In the genomic region with DNA sequence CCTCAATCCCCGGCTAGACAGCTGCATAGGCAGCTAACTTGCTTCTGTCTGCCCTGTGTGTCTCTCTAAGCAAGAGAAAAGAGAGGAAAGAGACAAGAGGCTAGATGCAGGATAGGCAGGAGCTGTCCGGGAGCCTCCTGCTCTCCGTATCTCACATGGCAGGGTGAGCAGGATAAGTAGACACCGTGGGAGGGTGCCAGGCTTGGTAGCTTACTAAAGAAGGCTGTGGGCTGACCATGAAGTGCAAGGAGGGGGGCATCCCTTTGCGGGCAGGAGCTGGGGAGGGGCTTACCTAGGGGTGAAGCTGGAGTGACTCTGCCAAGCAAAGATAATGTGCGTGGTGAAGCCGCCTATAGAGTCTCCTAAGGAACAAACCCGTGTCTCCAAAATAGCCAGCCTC, we compare ENCODE assay signal across 22 cellular contexts. TPM values are rescaled to one million over a fixed set of nuclear protein-coding genes. Genes with fewer than 3 reads are reported as not detected.
DNase-seq lines count a peak whose midpoint lies in the region; ATAC-seq lines count a peak whose summit lies in the region.
"Had no signal": no experiment of that assay in that cellular context is flagged by ENCODE, and none has a peak within 500 bp of the region (broad histone marks: within the 10 kb centered on the region; RNA-seq: fewer than 3 reads in every experiment).

No MANE protein-coding gene starts in this region.

- peaks cover 4% of the 10 kb centered on the region for H3K4me1 Mint-ChIP-seq in activated CD4-positive, alpha-beta T cell treated with anti-CD3 and anti-CD28 coated beads for 36 hours

- H3K27ac ChIP-seq in angular gyrus (ENCODE audit: low read depth, low read length) = peak overlapping the region; percentile 45
- H3K27ac ChIP-seq: 22Rv1, KMS-11, PC-9 had no signal

- intact Hi-C loops in left ventricle myocardium superior (cut with micrococcal nuclease) = no loop called here
- intact Hi-C loops in activated CD4-positive, alpha-beta T cell treated with anti-CD3 and anti-CD28 coated beads for 36 hours (cut with DNase I, micrococcal nuclease) = loop anchor here in 1 of 2 experiments (10.0 kb wide), 1 partner anchor 413 kb away; no protein-coding TSS in a partner anchor

- POLR2A ChIA-PET in activated CD4-positive, alpha-beta T cell treated with anti-CD3 and anti-CD28 coated beads for 36 hours (lab: Charles Lee) = interaction anchor here (0.5 kb wide), 1 partner anchor 268 kb away, joined by 3 read pairs; no protein-coding TSS in a partner anchor

- H3K9me3 Mint-ChIP-seq in activated CD4-positive, alpha-beta T cell treated with anti-CD3 and anti-CD28 coated beads for 36 hours (ENCODE audit: low read depth) = no peaks in the 10 kb centered on the region

- CTCF ChIA-PET in activated CD4-positive, alpha-beta T cell treated with anti-CD3 and anti-CD28 coated beads for 36 hours (lab: Charles Lee) = interaction anchor here (0.6 to 2.7 kb wide), 6 partner anchors 8 to 345 kb away, joined by 3 to 14 read pairs (median 4); no protein-coding TSS in a partner anchor

- no peaks in the 10 kb centered on the region for H3K27me3 Mint-ChIP-seq in activated CD4-positive, alpha-beta T cell treated with anti-CD3 and anti-CD28 coated beads for 36 hours

- H3K4me3 Mint-ChIP-seq in activated CD4-positive, alpha-beta T cell treated with anti-CD3 and anti-CD28 coated beads for 36 hours = no peak overlapping the region
- H3K4me3 Mint-ChIP-seq: CD14-positive monocyte had no signal

- H3K27ac Mint-ChIP-seq in activated CD4-positive, alpha-beta T cell treated with anti-CD3 and anti-CD28 coated beads for 36 hours = no peak overlapping the region
- H3K27ac Mint-ChIP-seq: CD14-positive monocyte had no signal

- DNase-seq in NCI-H146 (lab: John Stamatoyannopoulos, UW) = peak; percentile 1
- no peak for DNase-seq in NCI-H146 treated with DMSO at 0.1 percent for 48 hours (lab: John Stamatoyannopoulos, UW; ENCODE audit: unreplicated experiment)
- DNase-seq in left ventricle myocardium superior = peak; percentile 41
- DNase-seq in superior temporal gyrus (ENCODE audit: extremely low spot score) = peak; percentile 11
- DNase-seq in NCI-H1092 (lab: John Stamatoyannopoulos, UW) = no peak
- DNase-seq in activated CD4-positive, alpha-beta T cell treated with anti-CD3 and anti-CD28 coated beads for 36 hours = no peak
- DNase-seq in stimulated activated CD4-positive, alpha-beta T cell treated with anti-CD3 and anti-CD28 coated beads, Interleukin-2, amount 100 ng/mL, for 24 hours = no peak
- DNase-seq: DMS79, GOT3, NCI-H1048, NCI-H1694, NCI-H226, NCI-H524, NCI-H82, PC-9 had no signal

- peak; percentile 45 for ATAC-seq in left ventricle myocardium superior
- ATAC-seq in activated CD4-positive, alpha-beta T cell treated with anti-CD3 and anti-CD28 coated beads for 36 hours = no peak

- no peaks in the 10 kb centered on the region for H3K36me3 Mint-ChIP-seq in activated CD4-positive, alpha-beta T cell treated with anti-CD3 and anti-CD28 coated beads for 36 hours (ENCODE audit: low read depth)
- H3K36me3 Mint-ChIP-seq: CD14-positive monocyte had no signal

RNA-seq across cellular contexts. Expression of gene TMC3, which starts 33.7 kb away (rescaled TPM):
- not detected for total RNA-seq in left ventricle myocardium superior
- not detected for total RNA-seq in activated CD4-positive, alpha-beta T cell treated with anti-CD3 and anti-CD28 coated beads for 36 hours
- total RNA-seq: HT-29, M059J, PC-9, SK-MEL-5 had no signal

Comparison
In these comparisons a context has a peak if more than half of its experiments do, and no peak if none do; other contexts are left out.
1. DNase-seq: peak in NCI-H146 (single experiment), left ventricle myocardium superior (single experiment) and superior temporal gyrus (single experiment); none in NCI-H146 treated with DMSO at 0.1 percent for 48 hours (single experiment), NCI-H1092 (single experiment), activated CD4-positive, alpha-beta T cell treated with anti-CD3 and anti-CD28 coated beads for 36 hours (single experiment) and stimulated activated CD4-positive, alpha-beta T cell treated with anti-CD3 and anti-CD28 coated beads, Interleukin-2, amount 100 ng/mL, for 24 hours (0 of 2).